Comparison of ENCODE assay signal across 32 cellular contexts in the genomic region with DNA sequence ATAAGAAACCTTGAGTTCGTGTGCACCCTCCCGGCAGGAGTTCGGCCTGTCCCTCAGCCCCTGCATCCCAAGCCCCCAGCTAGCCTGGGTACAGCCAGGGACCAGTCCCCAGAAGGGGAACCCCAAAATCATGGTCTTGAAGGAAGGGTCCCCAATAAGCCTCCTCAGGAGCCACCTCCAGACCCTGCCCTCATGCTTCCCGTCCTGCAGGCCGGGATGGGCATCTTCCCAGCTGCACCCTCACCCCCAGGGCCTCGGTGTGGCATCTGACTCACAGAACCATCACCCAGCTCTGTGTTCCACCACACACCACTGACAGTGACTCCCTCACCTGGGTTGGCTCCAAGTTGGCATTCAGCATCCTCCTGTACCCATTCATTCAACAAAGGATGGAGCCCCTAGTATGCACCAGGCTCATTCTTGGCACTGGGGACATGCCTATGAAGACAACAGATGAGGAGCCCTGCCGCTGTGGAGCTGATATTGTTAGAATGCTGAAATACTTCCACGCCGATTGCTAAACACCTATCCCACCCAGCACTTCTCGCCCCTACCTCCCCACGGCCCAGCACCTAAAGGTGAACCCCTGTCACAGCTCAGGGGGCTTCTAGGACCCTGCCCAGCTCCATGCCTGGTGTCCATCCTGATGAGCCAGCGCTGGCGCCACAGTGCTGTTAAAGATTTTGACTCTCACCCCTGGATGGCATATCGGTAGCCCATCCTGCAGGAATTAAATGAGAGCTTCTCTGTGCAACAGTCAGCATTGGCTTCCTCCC.
DNase-seq lines count a peak whose midpoint lies in the region; ATAC-seq and TF ChIP-seq lines count a peak whose summit lies in the region.
"Had no signal": no experiment of that assay in that cellular context is flagged by ENCODE, and none has a peak within 500 bp of the region (broad histone marks: within the 10 kb centered on the region; RNA-seq: fewer than 3 reads in every experiment).

No MANE protein-coding gene starts in this region.

- H3K27me3 ChIP-seq in SK-N-SH (ENCODE audit: insufficient read depth) (no peaks in the 10 kb centered on the region), RWPE2 (ENCODE audit: insufficient read depth, poor library complexity, severe bottlenecking) (no peaks in the 10 kb centered on the region), spleen (replicated peaks in 1 of 7) (peaks cover 0 to 41% (median 0%) of the 10 kb centered on the region in 7 donors), MM.1S (replicated peaks; ENCODE audit: insufficient read depth, low read length) (no peaks in the 10 kb centered on the region; the same call in 1 of the 2 replicates), trophoblast cell (ENCODE audit: insufficient read depth, low read length) (no peaks in the 10 kb centered on the region)
- H3K27me3 ChIP-seq: upper lobe of right lung had no signal

- no peak overlapping the region for H2BK5ac ChIP-seq in trophoblast cell (ENCODE audit: low read depth, low read length, poor library complexity)

- no peaks in the 10 kb centered on the region for H3K79me1 ChIP-seq in trophoblast cell (ENCODE audit: low read length)

- H3K79me2 ChIP-seq in SK-N-SH (ENCODE audit: insufficient read depth): no peaks in the 10 kb centered on the region
- H3K79me2 ChIP-seq in MM.1S (ENCODE audit: low read length): no peaks in the 10 kb centered on the region
- H3K79me2 ChIP-seq in trophoblast cell (ENCODE audit: control insufficient read depth, insufficient read depth, low read length, poor library complexity): no peaks in the 10 kb centered on the region

- H3K9me2 ChIP-seq in SK-N-SH: no peaks in the 10 kb centered on the region
- no peaks in the 10 kb centered on the region for H3K9me2 ChIP-seq in MM.1S (replicated peaks; ENCODE audit: insufficient read depth, low read length)

- no peaks in the 10 kb centered on the region for H3F3A ChIP-seq in SK-N-SH (replicated peaks; ENCODE audit: insufficient read depth)
- H3F3A ChIP-seq in MM.1S (ENCODE audit: insufficient read depth, low read length): no peaks in the 10 kb centered on the region

- H3K18ac ChIP-seq in trophoblast cell (ENCODE audit: low read length): no peak overlapping the region

- H4K20me1 ChIP-seq in SK-N-SH (ENCODE audit: insufficient read depth) (no peaks in the 10 kb centered on the region), MM.1S (ENCODE audit: insufficient read depth, low read length) (no peaks in the 10 kb centered on the region)

- ATAC-seq in SK-N-SH treated with all-trans-retinoic acid at 6 μM for 48 hours (no peak), RWPE2 (ENCODE audit: low read depth) (peak; percentile 40; the same call in 2 of the 3 replicates), esophagus mucosa (peak; percentile 46), HG03521 (IDR thresholded peaks at IDR 0.05; ENCODE audit: unreplicated experiment) (no peak)
- ATAC-seq: heart right ventricle; naive thymus-derived CD8-positive, alpha-beta T cell; psoas muscle; Right ventricle myocardium inferior; stimulated activated effector memory CD8-positive, alpha-beta T cell treated with anti-CD3 and anti-CD28 coated beads, Interleukin-12 subunit alpha, Interleukin-12 subunit beta, amount 100 ng/mL, for 72 hours; upper lobe of right lung had no signal

- H3K4me1 ChIP-seq in SK-N-SH (ENCODE audit: control insufficient read depth in 1 of 2, insufficient read depth in 2 of 2, low read depth in 1 of 2, low read length in 1 of 2): peaks cover 0 to 7% of the 10 kb centered on the region in 2 experiments; a peak in 1 of 4 replicates
- H3K4me1 ChIP-seq in RWPE2 (ENCODE audit: insufficient read depth, poor library complexity, severe bottlenecking): peaks cover 33% of the 10 kb centered on the region
- peaks cover 0 to 6% (median 0%) of the 10 kb centered on the region in 6 donors for H3K4me1 ChIP-seq in spleen
- H3K4me1 ChIP-seq in MM.1S (ENCODE audit: low read length): no peaks in the 10 kb centered on the region
- peaks cover 5 to 8% of the 10 kb centered on the region in 2 experiments for H3K4me1 ChIP-seq in trophoblast cell (ENCODE audit: control insufficient read depth in 1 of 2, insufficient read depth in 2 of 2, low read length in 2 of 2)
- H3K4me1 ChIP-seq: HAP-1, heart right ventricle, psoas muscle, upper lobe of right lung had no signal

- no peak overlapping the region for H3K9ac ChIP-seq in SK-N-SH
- H3K9ac ChIP-seq in MM.1S (ENCODE audit: low read length): no peak overlapping the region
- H3K9ac ChIP-seq in trophoblast cell (ENCODE audit: low read length): no peak overlapping the region

- TF ChIP-seq RAD21 in SK-N-SH (IDR thresholded peaks at IDR 0.05; ENCODE audit: low read length): no peak

- intact Hi-C loops in spleen (cut with DNase I; ENCODE audit: low total_unique reads): loop anchor here (5.0 to 10.0 kb wide), 2 partner anchors 243 to 1360 kb away; no protein-coding TSS in a partner anchor

- no peak overlapping the region for H2AK5ac ChIP-seq in trophoblast cell (ENCODE audit: low read length)

- H2AFZ ChIP-seq in SK-N-SH (ENCODE audit: low read depth) (no peak overlapping the region), MM.1S (ENCODE audit: low read length) (no peak overlapping the region), trophoblast cell (ENCODE audit: insufficient read depth, low read length, poor library complexity) (no peak overlapping the region)

- no peak overlapping the region for H3K4me2 ChIP-seq in SK-N-SH
- H3K4me2 ChIP-seq in MM.1S (ENCODE audit: low read depth, low read length): no peak overlapping the region
- no peak overlapping the region for H3K4me2 ChIP-seq in trophoblast cell (ENCODE audit: low read length)

- CTCF ChIA-PET in SK-N-SH (lab: Yijun Ruan, JAX): interaction anchor here (1.6 to 1.7 kb wide), 2 partner anchors 37 to 478 kb away, joined by 5 to 6 read pairs; no protein-coding TSS in a partner anchor

- H3K36me3 ChIP-seq in SK-N-SH (replicated peaks in 1 of 2; ENCODE audit: control insufficient read depth in 1 of 2, insufficient read depth in 2 of 2, low read length in 1 of 2) (no peaks in the 10 kb centered on the region), RWPE2 (ENCODE audit: low read depth) (no peaks in the 10 kb centered on the region), spleen (no peaks in the 10 kb centered on the region), MM.1S (replicated peaks; ENCODE audit: insufficient read depth, low read length) (no peaks in the 10 kb centered on the region), trophoblast cell (ENCODE audit: control insufficient read depth in 1 of 2, insufficient read depth in 2 of 2, low read length in 2 of 2) (no peaks in the 10 kb centered on the region)
- H3K36me3 ChIP-seq: esophagus squamous epithelium, HAP-1, heart right ventricle, upper lobe of right lung, WERI-Rb-1 had no signal

- H4K12ac ChIP-seq in trophoblast cell (ENCODE audit: low read depth, low read length): no peak overlapping the region

- no peak overlapping the region for H2BK12ac ChIP-seq in trophoblast cell (ENCODE audit: low read length)

- no peak overlapping the region for H4K91ac ChIP-seq in trophoblast cell (ENCODE audit: low read depth, low read length)

- TF ChIP-seq POLR2A in spleen (IDR thresholded peaks at IDR 0.05): no peak

- H2BK120ac ChIP-seq in trophoblast cell (ENCODE audit: insufficient read depth, low read length, poor library complexity): no peak overlapping the region

- 76% methylated on average over 14 of the region's 14 CpGs for WGBS in SK-N-SH (ENCODE audit: low lambda C conversion rate)
- 85 to 90% (median 89%) methylated on average over 11 to 14 of the region's 14 CpGs for WGBS in spleen, 5 donors
- WGBS in trophoblast cell (ENCODE audit: extremely low coverage, insufficient coverage, insufficient read length): no CpG with 5 or more reads among the region's 14 CpGs

- no peak for TF ChIP-seq EP300 in SK-N-SH (IDR thresholded peaks at IDR 0.05; ENCODE audit: borderline replicate concordance in 1 of 2, low read depth in 1 of 2, low read length in 1 of 2)

- H3K23ac ChIP-seq in trophoblast cell (ENCODE audit: low read length): no peak overlapping the region

- H3K4me3 ChIP-seq in SK-N-SH (ENCODE audit: low read depth in 2 of 2, low read length in 1 of 2): no peak overlapping the region
- no peak overlapping the region for H3K4me3 ChIP-seq in RWPE2 (ENCODE audit: severe bottlenecking)
- no peak overlapping the region for H3K4me3 ChIP-seq in spleen
- H3K4me3 ChIP-seq in MM.1S (ENCODE audit: low read length): no peak overlapping the region
- H3K4me3 ChIP-seq in trophoblast cell (ENCODE audit: low read depth, low read length): no peak overlapping the region
- H3K4me3 ChIP-seq: esophagus squamous epithelium, HAP-1, heart right ventricle, psoas muscle, upper lobe of right lung had no signal

- no peak for TF ChIP-seq CTCF in SK-N-SH (IDR thresholded peaks at IDR 0.05)
- no peak for TF ChIP-seq CTCF in RWPE2 (IDR thresholded peaks at IDR 0.05; ENCODE audit: poor library complexity, severe bottlenecking)
- TF ChIP-seq CTCF in spleen (IDR thresholded peaks at IDR 0.05 in 8 of 11, conservative IDR thresholded peaks at IDR 0.05 in 3 of 11): no peak
- no peak for TF ChIP-seq CTCF in MM.1S (IDR thresholded peaks at IDR 0.05; ENCODE audit: low read length)

- H4K8ac ChIP-seq in trophoblast cell (ENCODE audit: low read depth, low read length): no peak overlapping the region

- no peak overlapping the region for H3K27ac ChIP-seq in SK-N-SH (ENCODE audit: low read depth in 2 of 2, low read length in 1 of 2)
- no peak overlapping the region for H3K27ac ChIP-seq in RWPE2 (ENCODE audit: poor library complexity, severe bottlenecking)
- H3K27ac ChIP-seq in spleen: no peak overlapping the region
- no peak overlapping the region for H3K27ac ChIP-seq in MM.1S (ENCODE audit: low read length)
- no peak overlapping the region for H3K27ac ChIP-seq in trophoblast cell (ENCODE audit: low read depth, low read length)
- H3K27ac ChIP-seq: 22Rv1, C4-2B, esophagus squamous epithelium, heart right ventricle, HL-60, psoas muscle, upper lobe of right lung, WERI-Rb-1 had no signal

- H3K9me3 ChIP-seq in SK-N-SH (no peaks in the 10 kb centered on the region), RWPE2 (ENCODE audit: severe bottlenecking) (no peaks in the 10 kb centered on the region), spleen (no peaks in the 10 kb centered on the region), MM.1S (replicated peaks; ENCODE audit: insufficient read depth, low read length) (no peaks in the 10 kb centered on the region), trophoblast cell (ENCODE audit: insufficient read depth, low read depth, low read length) (no peaks in the 10 kb centered on the region)
- H3K9me3 ChIP-seq: Caco-2, esophagus squamous epithelium, HAP-1, heart right ventricle, psoas muscle, upper lobe of right lung had no signal

- no peak overlapping the region for H3K4ac ChIP-seq in trophoblast cell (ENCODE audit: low read depth, low read length)

- DNase-seq in SK-N-SH (peak; percentile 4), RWPE2 (ENCODE audit: low spot score) (no peak), spleen (peak; percentile 64), MM.1S (no peak), trophoblast cell (no peak)
- DNase-seq: activated CD4-positive, alpha-beta T cell treated with anti-CD3 and anti-CD28 coated beads for 4 hours; activated naive CD4-positive, alpha-beta T cell treated with Interleukin-2 at 50 U/mL for 16 hours; DMS53; esophagus squamous epithelium; foreskin melanocyte; heart right ventricle; KG1; kidney; naive thymus-derived CD8-positive, alpha-beta T cell; NCI-H1694 treated with DMSO at 0.1 percent for 48 hours; NCI-H82; nucleus accumbens; psoas muscle; SW 1271; T-helper 9 cell; upper lobe of right lung; WERI-Rb-1 had no signal

- POLR2A ChIA-PET in SK-N-SH (lab: Yijun Ruan, JAX): no interaction called here

- H3K14ac ChIP-seq in trophoblast cell (ENCODE audit: low read length): no peak overlapping the region

Comparison
In these comparisons a context has a peak if more than half of its experiments do, and no peak if none do; other contexts are left out.
1. DNase-seq: peak in SK-N-SH (single experiment) and spleen (single experiment); none in RWPE2 (single experiment), MM.1S (single experiment) and trophoblast cell (0 of 2).
2. ATAC-seq: peak in RWPE2 (single experiment) and esophagus mucosa (single experiment); none in SK-N-SH treated with all-trans-retinoic acid at 6 μM for 48 hours (single experiment) and HG03521 (single experiment).